25 cellular contexts compared by ENCODE assay signal in genomic region chr10:15381420-15381819, GRCh38.
"Had no signal": no experiment of that assay in that cellular context is flagged by ENCODE, and none has a peak within 500 bp of the region (broad histone marks: within the 10 kb centered on the region; RNA-seq: fewer than 3 reads in every experiment).

No MANE protein-coding gene starts in this region.

- H3K27ac ChIP-seq: stomach, suprapubic skin, thoracic aorta, thyroid gland, tibial artery, tibial nerve, transverse colon, upper lobe of left lung, upper lobe of right lung, uterus, vagina had no signal

- H3K4me3 ChIP-seq: stomach, suprapubic skin, thoracic aorta, thyroid gland, tibial artery, tibial nerve, transverse colon, upper lobe of left lung, upper lobe of right lung, uterus, vagina had no signal

- H3K36me3 ChIP-seq: stomach, suprapubic skin, thoracic aorta, thyroid gland, tibial artery, tibial nerve, transverse colon, upper lobe of left lung, upper lobe of right lung, uterus, vagina had no signal

- DNase-seq: stimulated activated CD4-positive, alpha-beta T cell treated with anti-CD3 and anti-CD28 coated beads, Interleukin-2, amount 100 ng/mL, for 48 hours; stimulated activated CD4-positive, alpha-beta T cell treated with anti-CD3 and anti-CD28 coated beads, Interleukin-4, amount 100 ng/mL, for 1 hour; stimulated activated CD4-positive, alpha-beta T cell treated with anti-CD3 and anti-CD28 coated beads, Interleukin-4, amount 100 ng/mL, for 24 hours; stimulated activated CD4-positive, alpha-beta T cell treated with anti-CD3 and anti-CD28 coated beads, Interleukin-4, amount 100 ng/mL, for 4 hours; stimulated activated CD8-positive, alpha-beta memory T cell treated with anti-CD3 and anti-CD28 coated beads, Interleukin-4, amount 100 ng/mL, for 48 hours; stimulated activated naive B cell treated with anti-CD40 and anti-IgM and Interleukin-4, amounts not matched to agents 10 μg/mL and 1 μg/mL and 100 μg/mL, for 72 hours; stimulated activated naive CD4-positive, alpha-beta T cell; stimulated activated naive CD4-positive, alpha-beta T cell treated with Interleukin-2 at 50 U/mL for 16 hours; stimulated activated naive CD8-positive, alpha-beta T cell treated with anti-CD3 and anti-CD28 coated beads, Interleukin-15, amount 100 ng/mL, for 72 hours; stimulated activated naive CD8-positive, alpha-beta T cell treated with anti-CD3 and anti-CD28 coated beads, Interleukin-15, Interleukin-2, amounts not matched to agents 100 U/mL and 50 U/mL, for 24 hours; stomach; substantia nigra; thyroid gland; tibial artery; transverse colon; trophoblast cell; upper lobe of left lung; upper lobe of right lung; uterus had no signal

- ATAC-seq: stimulated activated effector memory CD8-positive, alpha-beta T cell treated with anti-CD3 and anti-CD28 coated beads, Interleukin-12 subunit alpha, Interleukin-12 subunit beta, amount 100 ng/mL, for 72 hours; stimulated activated memory B cell treated with anti-CD40 and anti-IgM and Interleukin-4, amounts not matched to agents 10 μg/mL and 1 μg/mL and 100 μg/mL, for 72 hours; stimulated activated naive B cell treated with anti-CD40 and anti-IgM and Interleukin-4, amounts not matched to agents 10 μg/mL and 1 μg/mL and 100 μg/mL, for 72 hours; stimulated activated naive CD8-positive, alpha-beta T cell treated with anti-CD3 and anti-CD28 coated beads, Interleukin-15, amount 100 ng/mL, for 72 hours; stimulated activated naive CD8-positive, alpha-beta T cell treated with anti-CD3 and anti-CD28 coated beads, Interleukin-15, Interleukin-2, amounts not matched to agents 100 U/mL and 50 U/mL, for 24 hours; upper lobe of right lung had no signal

- H3K4me1 ChIP-seq: stomach, suprapubic skin, thyroid gland, tibial artery, tibial nerve, uterus, vagina had no signal

- H3K9me3 ChIP-seq: stomach, suprapubic skin, thoracic aorta, thyroid gland, tibial artery, tibial nerve, transverse colon, upper lobe of left lung, upper lobe of right lung, uterus, vagina had no signal

- H3K27me3 ChIP-seq: suprapubic skin, thyroid gland, transverse colon, upper lobe of left lung, uterus, vagina had no signal
